Comparison of ENCODE assay signal across 21 cellular contexts in the genomic region with DNA sequence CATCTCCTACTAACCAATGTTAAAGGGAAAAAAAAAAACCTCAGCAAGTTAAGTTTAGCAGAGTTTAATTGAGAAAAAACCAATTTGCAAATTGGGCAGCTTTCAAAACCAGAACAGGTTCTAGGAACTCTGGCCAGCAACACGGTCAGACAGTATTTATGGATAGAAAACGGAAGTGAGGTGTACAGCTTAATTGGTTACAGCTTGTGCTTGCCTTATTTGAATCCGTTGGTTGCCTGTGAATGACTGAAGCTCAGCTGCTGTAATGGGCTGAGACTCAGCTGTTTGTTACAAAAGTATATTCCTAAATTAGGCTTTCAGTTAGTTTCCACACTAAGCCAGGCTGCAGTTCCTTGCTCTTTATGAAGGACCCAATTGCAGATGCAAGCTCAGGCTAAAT.
A peak's percentile ranks its signal among the peaks of the same experiment; 100 is the strongest.
DNase-seq lines count a peak whose midpoint lies in the region; ATAC-seq and TF ChIP-seq lines count a peak whose summit lies in the region.
"Had no signal": no experiment of that assay in that cellular context is flagged by ENCODE, and none has a peak within 500 bp of the region (broad histone marks: within the 10 kb centered on the region; RNA-seq: fewer than 3 reads in every experiment).

No MANE protein-coding gene starts in this region.

- H3K4me3 Mint-ChIP-seq in osteocyte (ENCODE audit: unreplicated experiment) (no peak overlapping the region), natural killer cell (no peak overlapping the region)
- H3K4me3 Mint-ChIP-seq: CD14-positive monocyte, H9 had no signal

- H3K4me3 ChIP-seq in Karpas-422 (ENCODE audit: low read length): no peak overlapping the region
- H3K4me3 ChIP-seq: MG63 had no signal

- intact Hi-C loops in natural killer cell (cut with micrococcal nuclease): no loop called here

- H4K20me1 ChIP-seq in Karpas-422 (ENCODE audit: insufficient read depth, low read depth, low read length): no peaks in the 10 kb centered on the region

- no peaks in the 10 kb centered on the region for H3K27me3 ChIP-seq in Karpas-422 (ENCODE audit: low read length)
- H3K27me3 ChIP-seq: MG63 had no signal

- no peak overlapping the region for H3K27ac ChIP-seq in Karpas-422 (ENCODE audit: low read length)
- H3K27ac ChIP-seq: HL-60 had no signal

- DNase-seq in Karpas-422: peak; percentile 67
- DNase-seq in MV-4-11 (lab: John Stamatoyannopoulos, UW): peak; percentile 78
- DNase-seq in RPMI7951 (ENCODE audit: low read depth): peak; percentile 1
- DNase-seq in osteocyte (ENCODE audit: extremely low spot score, unreplicated experiment): peak; percentile 23
- DNase-seq in natural killer cell: no peak
- no peak for DNase-seq in KG1 (lab: John Stamatoyannopoulos, UW)
- DNase-seq in DMS79 treated with DMSO at 0.1 percent for 48 hours (lab: John Stamatoyannopoulos, UW): no peak
- DNase-seq: ACHN, DND-41, H9, MG63, NCI-H1105 treated with DMSO at 0.1 percent for 48 hours, NCI-H187, NCI-H2107, NCI-H2227 treated with DMSO at 0.1 percent for 48 hours, NCI-H510A treated with DMSO at 0.1 percent for 48 hours, NCI-H82, SHP77 treated with DMSO at 0.1 percent for 48 hours, T-helper 1 cell had no signal

- H3K9me2 ChIP-seq in Karpas-422 (replicated peaks; ENCODE audit: insufficient read depth, low read length): no peaks in the 10 kb centered on the region

- H3K4me1 Mint-ChIP-seq in osteocyte (ENCODE audit: unreplicated experiment) (peaks cover 4% of the 10 kb centered on the region), natural killer cell (no peaks in the 10 kb centered on the region)

- no peaks in the 10 kb centered on the region for H3K79me2 ChIP-seq in Karpas-422 (ENCODE audit: low read length)

- H3K27ac Mint-ChIP-seq in osteocyte (ENCODE audit: unreplicated experiment) (no peak overlapping the region), natural killer cell (no peak overlapping the region)
- H3K27ac Mint-ChIP-seq: CD14-positive monocyte, H9 had no signal

- H3K9me3 Mint-ChIP-seq in osteocyte (ENCODE audit: unreplicated experiment): no peaks in the 10 kb centered on the region
- H3K9me3 Mint-ChIP-seq in natural killer cell: no peaks in the 10 kb centered on the region
- H3K9me3 Mint-ChIP-seq: H9 had no signal

- peaks cover 9% of the 10 kb centered on the region for H3K4me1 ChIP-seq in Karpas-422 (ENCODE audit: low read length)

- TF ChIP-seq CTCF in osteocyte (IDR thresholded peaks at IDR 0.05) (no peak), natural killer cell (IDR thresholded peaks at IDR 0.05) (no peak)

- no peaks in the 10 kb centered on the region for H3K9me3 ChIP-seq in Karpas-422 (ENCODE audit: low read length)
- H3K9me3 ChIP-seq: MG63 had no signal

- H3K9ac ChIP-seq in Karpas-422 (ENCODE audit: low read length): no peak overlapping the region

- peaks cover 9% of the 10 kb centered on the region for H3K27me3 Mint-ChIP-seq in osteocyte (ENCODE audit: unreplicated experiment)
- H3K27me3 Mint-ChIP-seq in natural killer cell (ENCODE audit: low read depth in 2 of 2): peaks cover 11 to 21% of the 10 kb centered on the region in 2 donors

- no peaks in the 10 kb centered on the region for H3K36me3 ChIP-seq in Karpas-422 (ENCODE audit: insufficient read depth, low read length)
- H3K36me3 ChIP-seq: MG63 had no signal

- no peak overlapping the region for H2AFZ ChIP-seq in Karpas-422 (ENCODE audit: low read length)

- ATAC-seq in natural killer cell: no peak

- H3K36me3 Mint-ChIP-seq in osteocyte (ENCODE audit: unreplicated experiment) (no peaks in the 10 kb centered on the region), natural killer cell (no peaks in the 10 kb centered on the region)
- H3K36me3 Mint-ChIP-seq: CD14-positive monocyte had no signal

- peak overlapping the region; percentile 17 for H3K4me2 ChIP-seq in Karpas-422 (ENCODE audit: low read depth, low read length, poor library complexity, severe bottlenecking)

Comparison
In these comparisons a context has a peak if more than half of its experiments do, and no peak if none do; other contexts are left out.
1. DNase-seq: peak in Karpas-422 (single experiment), MV-4-11 (single experiment), RPMI7951 (single experiment) and osteocyte (single experiment); none in natural killer cell (single experiment), KG1 (single experiment) and DMS79 treated with DMSO at 0.1 percent for 48 hours (single experiment).